ENCODE assay signal across 1 cellular context in the genomic region with DNA sequence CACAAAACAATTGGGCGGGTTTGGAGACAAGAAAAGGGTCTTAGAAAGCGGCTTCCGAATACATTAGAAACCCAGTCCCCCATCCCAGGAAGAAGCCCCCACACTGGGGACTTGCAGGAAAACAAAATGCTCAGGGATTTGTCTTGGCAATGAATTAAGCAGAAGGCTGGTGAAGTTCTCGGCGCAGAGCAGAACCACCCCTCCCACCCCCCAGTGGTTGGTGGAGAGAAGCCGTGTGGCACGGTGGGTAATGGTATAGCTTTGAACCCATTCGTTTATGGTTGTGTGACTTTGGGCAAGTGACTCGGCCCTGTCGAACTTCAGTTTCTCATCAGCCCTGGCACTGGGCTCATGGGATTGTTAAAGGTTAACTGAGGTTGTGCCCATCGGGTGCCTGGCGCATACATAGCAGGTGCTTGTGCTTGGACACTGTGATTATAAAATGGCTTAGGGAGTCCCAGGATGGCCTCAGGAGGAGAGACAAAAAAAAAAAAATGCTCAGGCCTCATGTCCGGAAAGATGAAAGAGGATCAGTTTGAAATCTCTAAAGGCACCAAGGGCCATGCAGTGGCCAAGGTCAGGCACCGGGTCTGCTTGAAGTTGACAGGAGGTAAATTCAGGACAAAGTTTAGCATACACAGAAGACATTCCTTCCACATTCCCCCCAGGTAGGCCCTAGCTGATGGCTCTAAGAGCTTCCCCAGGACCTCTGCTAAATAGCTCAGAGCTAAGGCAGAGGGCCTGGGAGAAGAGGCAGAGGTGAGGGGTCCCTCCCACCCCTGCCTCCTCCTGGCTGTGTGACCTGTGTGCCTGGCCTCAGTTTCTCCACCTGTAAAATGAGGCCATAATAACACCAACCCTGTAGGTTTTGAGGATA.
TF ChIP-seq lines count a peak whose summit lies in the region.

No MANE protein-coding gene starts in this region.

TF ChIP-seq in HepG2, 621 proteins besides CTCF, POLR2A, EP300 and RAD21 (continued from another document and continues in another):
- TF ChIP-seq, protein P1, sequence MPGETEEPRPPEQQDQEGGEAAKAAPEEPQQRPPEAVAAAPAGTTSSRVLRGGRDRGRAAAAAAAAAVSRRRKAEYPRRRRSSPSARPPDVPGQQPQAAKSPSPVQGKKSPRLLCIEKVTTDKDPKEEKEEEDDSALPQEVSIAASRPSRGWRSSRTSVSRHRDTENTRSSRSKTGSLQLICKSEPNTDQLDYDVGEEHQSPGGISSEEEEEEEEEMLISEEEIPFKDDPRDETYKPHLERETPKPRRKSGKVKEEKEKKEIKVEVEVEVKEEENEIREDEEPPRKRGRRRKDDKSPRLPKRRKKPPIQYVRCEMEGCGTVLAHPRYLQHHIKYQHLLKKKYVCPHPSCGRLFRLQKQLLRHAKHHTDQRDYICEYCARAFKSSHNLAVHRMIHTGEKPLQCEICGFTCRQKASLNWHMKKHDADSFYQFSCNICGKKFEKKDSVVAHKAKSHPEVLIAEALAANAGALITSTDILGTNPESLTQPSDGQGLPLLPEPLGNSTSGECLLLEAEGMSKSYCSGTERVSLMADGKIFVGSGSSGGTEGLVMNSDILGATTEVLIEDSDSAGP (CRISPR knock-in tag; IDR thresholded peaks at IDR 0.05; ENCODE audit: borderline replicate concordance): peak; percentile 9; the same call in 1 of the 2 replicates
- TF ChIP-seq, protein P2, sequence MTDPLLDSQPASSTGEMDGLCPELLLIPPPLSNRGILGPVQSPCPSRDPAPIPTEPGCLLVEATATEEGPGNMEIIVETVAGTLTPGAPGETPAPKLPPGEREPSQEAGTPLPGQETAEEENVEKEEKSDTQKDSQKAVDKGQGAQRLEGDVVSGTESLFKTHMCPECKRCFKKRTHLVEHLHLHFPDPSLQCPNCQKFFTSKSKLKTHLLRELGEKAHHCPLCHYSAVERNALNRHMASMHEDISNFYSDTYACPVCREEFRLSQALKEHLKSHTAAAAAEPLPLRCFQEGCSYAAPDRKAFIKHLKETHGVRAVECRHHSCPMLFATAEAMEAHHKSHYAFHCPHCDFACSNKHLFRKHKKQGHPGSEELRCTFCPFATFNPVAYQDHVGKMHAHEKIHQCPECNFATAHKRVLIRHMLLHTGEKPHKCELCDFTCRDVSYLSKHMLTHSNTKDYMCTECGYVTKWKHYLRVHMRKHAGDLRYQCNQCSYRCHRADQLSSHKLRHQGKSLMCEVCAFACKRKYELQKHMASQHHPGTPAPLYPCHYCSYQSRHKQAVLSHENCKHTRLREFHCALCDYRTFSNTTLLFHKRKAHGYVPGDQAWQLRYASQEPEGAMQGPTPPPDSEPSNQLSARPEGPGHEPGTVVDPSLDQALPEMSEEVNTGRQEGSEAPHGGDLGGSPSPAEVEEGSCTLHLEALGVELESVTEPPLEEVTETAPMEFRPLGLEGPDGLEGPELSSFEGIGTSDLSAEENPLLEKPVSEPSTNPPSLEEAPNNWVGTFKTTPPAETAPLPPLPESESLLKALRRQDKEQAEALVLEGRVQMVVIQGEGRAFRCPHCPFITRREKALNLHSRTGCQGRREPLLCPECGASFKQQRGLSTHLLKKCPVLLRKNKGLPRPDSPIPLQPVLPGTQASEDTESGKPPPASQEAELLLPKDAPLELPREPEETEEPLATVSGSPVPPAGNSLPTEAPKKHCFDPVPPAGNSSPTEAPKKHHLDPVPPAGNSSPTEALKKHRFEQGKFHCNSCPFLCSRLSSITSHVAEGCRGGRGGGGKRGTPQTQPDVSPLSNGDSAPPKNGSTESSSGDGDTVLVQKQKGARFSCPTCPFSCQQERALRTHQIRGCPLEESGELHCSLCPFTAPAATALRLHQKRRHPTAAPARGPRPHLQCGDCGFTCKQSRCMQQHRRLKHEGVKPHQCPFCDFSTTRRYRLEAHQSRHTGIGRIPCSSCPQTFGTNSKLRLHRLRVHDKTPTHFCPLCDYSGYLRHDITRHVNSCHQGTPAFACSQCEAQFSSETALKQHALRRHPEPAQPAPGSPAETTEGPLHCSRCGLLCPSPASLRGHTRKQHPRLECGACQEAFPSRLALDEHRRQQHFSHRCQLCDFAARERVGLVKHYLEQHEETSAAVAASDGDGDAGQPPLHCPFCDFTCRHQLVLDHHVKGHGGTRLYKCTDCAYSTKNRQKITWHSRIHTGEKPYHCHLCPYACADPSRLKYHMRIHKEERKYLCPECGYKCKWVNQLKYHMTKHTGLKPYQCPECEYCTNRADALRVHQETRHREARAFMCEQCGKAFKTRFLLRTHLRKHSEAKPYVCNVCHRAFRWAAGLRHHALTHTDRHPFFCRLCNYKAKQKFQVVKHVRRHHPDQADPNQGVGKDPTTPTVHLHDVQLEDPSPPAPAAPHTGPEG (CRISPR knock-in tag; IDR thresholded peaks at IDR 0.05): no peak
- TF ChIP-seq ZNF343 (CRISPR knock-in tag; IDR thresholded peaks at IDR 0.05) (peak; percentile 76; the same call in 1 of the 2 replicates), SP5 (CRISPR knock-in tag; IDR thresholded peaks at IDR 0.05; ENCODE audit: borderline replicate concordance, low read depth) (peak; percentile 96), ZNF629 (CRISPR knock-in tag; conservative IDR thresholded peaks at IDR 0.05) (peak; percentile 94), ZNF598 (CRISPR knock-in tag; IDR thresholded peaks at IDR 0.05; ENCODE audit: borderline replicate concordance) (no peak; the same call in none of the 2 replicates), RAD51 (IDR thresholded peaks at IDR 0.05; ENCODE audit: borderline replicate concordance) (no peak), KMT2B (CRISPR knock-in tag; IDR thresholded peaks at IDR 0.05) (peak; percentile 12), YEATS4 (CRISPR knock-in tag; IDR thresholded peaks at IDR 0.05; ENCODE audit: borderline replicate concordance) (no peak; the same call in none of the 2 replicates), FOXJ3 (CRISPR knock-in tag; IDR thresholded peaks at IDR 0.05; ENCODE audit: borderline replicate concordance) (peak; percentile 98), ZNF878 (CRISPR knock-in tag; IDR thresholded peaks at IDR 0.05) (peak; percentile 88), AGO1 (IDR thresholded peaks at IDR 0.05; ENCODE audit: low read depth, low read length, poor library complexity, severe bottlenecking) (no peak), ZNF354B (CRISPR knock-in tag; IDR thresholded peaks at IDR 0.05) (peak; percentile 17; the same call in 1 of the 2 replicates), RBM39 (IDR thresholded peaks at IDR 0.05; ENCODE audit: low read depth, low read length, poor library complexity, severe bottlenecking) (no peak), KDM5B (CRISPR knock-in tag; IDR thresholded peaks at IDR 0.05; ENCODE audit: borderline replicate concordance) (peak; percentile 63), ZNF253 (CRISPR knock-in tag; IDR thresholded peaks at IDR 0.05; ENCODE audit: borderline replicate concordance) (no peak)
- TF ChIP-seq, protein P3, sequence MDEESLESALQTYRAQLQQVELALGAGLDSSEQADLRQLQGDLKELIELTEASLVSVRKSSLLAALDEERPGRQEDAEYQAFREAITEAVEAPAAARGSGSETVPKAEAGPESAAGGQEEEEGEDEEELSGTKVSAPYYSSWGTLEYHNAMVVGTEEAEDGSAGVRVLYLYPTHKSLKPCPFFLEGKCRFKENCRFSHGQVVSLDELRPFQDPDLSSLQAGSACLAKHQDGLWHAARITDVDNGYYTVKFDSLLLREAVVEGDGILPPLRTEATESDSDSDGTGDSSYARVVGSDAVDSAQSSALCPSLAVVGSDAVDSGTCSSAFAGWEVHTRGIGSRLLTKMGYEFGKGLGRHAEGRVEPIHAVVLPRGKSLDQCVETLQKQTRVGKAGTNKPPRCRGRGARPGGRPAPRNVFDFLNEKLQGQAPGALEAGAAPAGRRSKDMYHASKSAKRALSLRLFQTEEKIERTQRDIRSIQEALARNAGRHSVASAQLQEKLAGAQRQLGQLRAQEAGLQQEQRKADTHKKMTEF (CRISPR knock-in tag; IDR thresholded peaks at IDR 0.05): peak; percentile 99
- TF ChIP-seq, protein P4, sequence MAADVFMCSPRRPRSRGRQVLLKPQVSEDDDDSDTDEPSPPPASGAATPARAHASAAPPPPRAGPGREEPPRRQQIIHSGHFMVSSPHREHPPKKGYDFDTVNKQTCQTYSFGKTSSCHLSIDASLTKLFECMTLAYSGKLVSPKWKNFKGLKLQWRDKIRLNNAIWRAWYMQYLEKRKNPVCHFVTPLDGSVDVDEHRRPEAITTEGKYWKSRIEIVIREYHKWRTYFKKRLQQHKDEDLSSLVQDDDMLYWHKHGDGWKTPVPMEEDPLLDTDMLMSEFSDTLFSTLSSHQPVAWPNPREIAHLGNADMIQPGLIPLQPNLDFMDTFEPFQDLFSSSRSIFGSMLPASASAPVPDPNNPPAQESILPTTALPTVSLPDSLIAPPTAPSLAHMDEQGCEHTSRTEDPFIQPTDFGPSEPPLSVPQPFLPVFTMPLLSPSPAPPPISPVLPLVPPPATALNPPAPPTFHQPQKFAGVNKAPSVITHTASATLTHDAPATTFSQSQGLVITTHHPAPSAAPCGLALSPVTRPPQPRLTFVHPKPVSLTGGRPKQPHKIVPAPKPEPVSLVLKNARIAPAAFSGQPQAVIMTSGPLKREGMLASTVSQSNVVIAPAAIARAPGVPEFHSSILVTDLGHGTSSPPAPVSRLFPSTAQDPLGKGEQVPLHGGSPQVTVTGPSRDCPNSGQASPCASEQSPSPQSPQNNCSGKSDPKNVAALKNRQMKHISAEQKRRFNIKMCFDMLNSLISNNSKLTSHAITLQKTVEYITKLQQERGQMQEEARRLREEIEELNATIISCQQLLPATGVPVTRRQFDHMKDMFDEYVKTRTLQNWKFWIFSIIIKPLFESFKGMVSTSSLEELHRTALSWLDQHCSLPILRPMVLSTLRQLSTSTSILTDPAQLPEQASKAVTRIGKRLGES (CRISPR knock-in tag; IDR thresholded peaks at IDR 0.05; ENCODE audit: borderline replicate concordance): peak; percentile 85
- TF ChIP-seq, protein P5, sequence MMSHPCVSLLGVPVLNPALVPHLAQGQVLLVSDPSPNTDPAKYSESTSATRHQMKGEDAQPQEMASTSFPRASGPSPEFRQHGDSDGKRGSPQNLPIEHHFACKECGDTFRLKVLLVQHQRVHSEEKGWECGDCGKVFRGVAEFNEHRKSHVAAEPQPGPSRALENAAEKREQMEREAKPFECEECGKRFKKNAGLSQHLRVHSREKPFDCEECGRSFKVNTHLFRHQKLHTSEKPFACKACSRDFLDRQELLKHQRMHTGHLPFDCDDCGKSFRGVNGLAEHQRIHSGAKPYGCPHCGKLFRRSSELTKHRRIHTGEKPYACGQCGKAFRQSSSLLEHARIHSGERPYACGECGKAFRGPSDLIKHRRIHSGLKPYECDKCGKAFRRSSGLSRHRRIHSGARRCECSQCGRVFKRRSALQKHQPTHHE (CRISPR knock-in tag; IDR thresholded peaks at IDR 0.05; ENCODE audit: borderline replicate concordance): peak; percentile 84; the same call in 1 of the 2 replicates
- TF ChIP-seq, protein P6, sequence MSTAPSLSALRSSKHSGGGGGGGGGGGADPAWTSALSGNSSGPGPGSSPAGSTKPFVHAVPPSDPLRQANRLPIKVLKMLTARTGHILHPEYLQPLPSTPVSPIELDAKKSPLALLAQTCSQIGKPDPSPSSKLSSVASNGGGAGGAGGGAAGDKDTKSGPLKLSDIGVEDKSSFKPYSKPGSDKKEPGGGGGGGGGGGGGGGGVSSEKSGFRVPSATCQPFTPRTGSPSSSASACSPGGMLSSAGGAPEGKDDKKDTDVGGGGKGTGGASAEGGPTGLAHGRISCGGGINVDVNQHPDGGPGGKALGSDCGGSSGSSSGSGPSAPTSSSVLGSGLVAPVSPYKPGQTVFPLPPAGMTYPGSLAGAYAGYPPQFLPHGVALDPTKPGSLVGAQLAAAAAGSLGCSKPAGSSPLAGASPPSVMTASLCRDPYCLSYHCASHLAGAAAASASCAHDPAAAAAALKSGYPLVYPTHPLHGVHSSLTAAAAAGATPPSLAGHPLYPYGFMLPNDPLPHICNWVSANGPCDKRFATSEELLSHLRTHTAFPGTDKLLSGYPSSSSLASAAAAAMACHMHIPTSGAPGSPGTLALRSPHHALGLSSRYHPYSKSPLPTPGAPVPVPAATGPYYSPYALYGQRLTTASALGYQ (CRISPR knock-in tag; IDR thresholded peaks at IDR 0.05): peak; percentile 98
- TF ChIP-seq, protein P7, sequence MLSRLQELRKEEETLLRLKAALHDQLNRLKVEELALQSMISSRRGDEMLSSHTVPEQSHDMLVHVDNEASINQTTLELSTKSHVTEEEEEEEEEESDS (CRISPR knock-in tag; IDR thresholded peaks at IDR 0.05; ENCODE audit: borderline replicate concordance): peak; percentile 89; the same call in 1 of the 2 replicates
- TF ChIP-seq, protein P8, sequence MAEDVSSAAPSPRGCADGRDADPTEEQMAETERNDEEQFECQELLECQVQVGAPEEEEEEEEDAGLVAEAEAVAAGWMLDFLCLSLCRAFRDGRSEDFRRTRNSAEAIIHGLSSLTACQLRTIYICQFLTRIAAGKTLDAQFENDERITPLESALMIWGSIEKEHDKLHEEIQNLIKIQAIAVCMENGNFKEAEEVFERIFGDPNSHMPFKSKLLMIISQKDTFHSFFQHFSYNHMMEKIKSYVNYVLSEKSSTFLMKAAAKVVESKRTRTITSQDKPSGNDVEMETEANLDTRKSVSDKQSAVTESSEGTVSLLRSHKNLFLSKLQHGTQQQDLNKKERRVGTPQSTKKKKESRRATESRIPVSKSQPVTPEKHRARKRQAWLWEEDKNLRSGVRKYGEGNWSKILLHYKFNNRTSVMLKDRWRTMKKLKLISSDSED (CRISPR knock-in tag; IDR thresholded peaks at IDR 0.05): no peak
- TF ChIP-seq, protein P9, sequence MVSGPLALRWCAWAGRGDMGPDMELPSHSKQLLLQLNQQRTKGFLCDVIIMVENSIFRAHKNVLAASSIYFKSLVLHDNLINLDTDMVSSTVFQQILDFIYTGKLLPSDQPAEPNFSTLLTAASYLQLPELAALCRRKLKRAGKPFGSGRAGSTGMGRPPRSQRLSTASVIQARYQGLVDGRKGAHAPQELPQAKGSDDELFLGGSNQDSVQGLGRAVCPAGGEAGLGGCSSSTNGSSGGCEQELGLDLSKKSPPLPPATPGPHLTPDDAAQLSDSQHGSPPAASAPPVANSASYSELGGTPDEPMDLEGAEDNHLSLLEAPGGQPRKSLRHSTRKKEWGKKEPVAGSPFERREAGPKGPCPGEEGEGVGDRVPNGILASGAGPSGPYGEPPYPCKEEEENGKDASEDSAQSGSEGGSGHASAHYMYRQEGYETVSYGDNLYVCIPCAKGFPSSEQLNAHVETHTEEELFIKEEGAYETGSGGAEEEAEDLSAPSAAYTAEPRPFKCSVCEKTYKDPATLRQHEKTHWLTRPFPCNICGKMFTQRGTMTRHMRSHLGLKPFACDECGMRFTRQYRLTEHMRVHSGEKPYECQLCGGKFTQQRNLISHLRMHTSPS (CRISPR knock-in tag; IDR thresholded peaks at IDR 0.05; ENCODE audit: low read depth): peak; percentile 87
- TF ChIP-seq, protein P10, sequence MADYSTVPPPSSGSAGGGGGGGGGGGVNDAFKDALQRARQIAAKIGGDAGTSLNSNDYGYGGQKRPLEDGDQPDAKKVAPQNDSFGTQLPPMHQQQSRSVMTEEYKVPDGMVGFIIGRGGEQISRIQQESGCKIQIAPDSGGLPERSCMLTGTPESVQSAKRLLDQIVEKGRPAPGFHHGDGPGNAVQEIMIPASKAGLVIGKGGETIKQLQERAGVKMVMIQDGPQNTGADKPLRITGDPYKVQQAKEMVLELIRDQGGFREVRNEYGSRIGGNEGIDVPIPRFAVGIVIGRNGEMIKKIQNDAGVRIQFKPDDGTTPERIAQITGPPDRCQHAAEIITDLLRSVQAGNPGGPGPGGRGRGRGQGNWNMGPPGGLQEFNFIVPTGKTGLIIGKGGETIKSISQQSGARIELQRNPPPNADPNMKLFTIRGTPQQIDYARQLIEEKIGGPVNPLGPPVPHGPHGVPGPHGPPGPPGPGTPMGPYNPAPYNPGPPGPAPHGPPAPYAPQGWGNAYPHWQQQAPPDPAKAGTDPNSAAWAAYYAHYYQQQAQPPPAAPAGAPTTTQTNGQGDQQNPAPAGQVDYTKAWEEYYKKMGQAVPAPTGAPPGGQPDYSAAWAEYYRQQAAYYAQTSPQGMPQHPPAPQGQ (CRISPR knock-in tag; IDR thresholded peaks at IDR 0.05; ENCODE audit: borderline replicate concordance): peak; percentile 89; the same call in 1 of the 2 replicates
